ENCODE assay signal across 24 cellular contexts in genomic region chr9:91181541-91181940, GRCh38.
A peak's percentile ranks its signal among the peaks of the same experiment; 100 is the strongest.
DNase-seq lines count a peak whose midpoint lies in the region; ATAC-seq, FAIRE-seq and TF ChIP-seq lines count a peak whose summit lies in the region.
"Had no signal": no experiment of that assay in that cellular context is flagged by ENCODE, and none has a peak within 500 bp of the region (broad histone marks: within the 10 kb centered on the region; RNA-seq: fewer than 3 reads in every experiment).

No MANE protein-coding gene starts in this region.

- H3K9ac ChIP-seq in BLaER1 (no peak overlapping the region), K562 (ENCODE audit: insufficient read depth in 1 of 2, low read depth in 2 of 2, low read length in 2 of 2) (no peak overlapping the region)
- H3K9ac ChIP-seq in BLaER1 treated with 17β-estradiol and CSF1 and Interleukin-3, amounts not matched to agents 10 nM and 100 nM, result no peak overlapping the region

- TF ChIP-seq EP300 in K562 (IDR thresholded peaks at IDR 0.05; ENCODE audit: low read length) (no peak), suprapubic skin (IDR thresholded peaks at IDR 0.05) (no peak)

- POLR2A ChIA-PET in K562 (lab: Yijun Ruan, JAX), result no interaction called here

- no peaks in the 10 kb centered on the region for H3K9me1 ChIP-seq in K562 (ENCODE audit: control insufficient read depth, insufficient read depth, low read length)

- WGBS in K562 (ENCODE audit: insufficient coverage, low coverage, missing lambda C conversion rate), result 70% methylated on average over 8 of the region's 8 CpGs
- 93% methylated on average over 7 of the region's 8 CpGs for WGBS in suprapubic skin

- H4K20me1 ChIP-seq in BLaER1 (no peaks in the 10 kb centered on the region), K562 (replicated peaks; ENCODE audit: control insufficient read depth, insufficient read depth, low read length) (no peaks in the 10 kb centered on the region)
- H4K20me1 ChIP-seq in BLaER1 treated with 17β-estradiol and CSF1 and Interleukin-3, amounts not matched to agents 10 nM and 100 nM, result no peaks in the 10 kb centered on the region

- no peaks in the 10 kb centered on the region for H3K27me3 ChIP-seq in BLaER1
- H3K27me3 ChIP-seq in BLaER1 treated with 17β-estradiol and CSF1 and Interleukin-3, amounts not matched to agents 10 nM and 100 nM, result no peaks in the 10 kb centered on the region
- no peaks in the 10 kb centered on the region for H3K27me3 ChIP-seq in K562 (ENCODE audit: control insufficient read depth in 2 of 2, insufficient read depth in 2 of 2, low read length in 2 of 2)
- H3K27me3 ChIP-seq in suprapubic skin, result no peaks in the 10 kb centered on the region
- H3K27me3 ChIP-seq: SJCRH30 had no signal

- H3K9me3 ChIP-seq in BLaER1 (no peaks in the 10 kb centered on the region; the same call in 1 of the 2 replicates), K562 (replicated peaks; ENCODE audit: control insufficient read depth, insufficient read depth, low read depth, low read length) (no peaks in the 10 kb centered on the region), suprapubic skin (no peaks in the 10 kb centered on the region)
- H3K9me3 ChIP-seq in BLaER1 treated with 17β-estradiol and CSF1 and Interleukin-3, amounts not matched to agents 10 nM and 100 nM (replicated peaks in 1 of 11), result peaks cover 0 to under 1% (median 0%) of the 10 kb centered on the region in 11 experiments; a peak in 1 of 22 replicates
- H3K9me3 ChIP-seq: SJCRH30 had no signal

- no peak overlapping the region for H3K4me3 ChIP-seq in BLaER1
- no peak overlapping the region for H3K4me3 ChIP-seq in BLaER1 treated with 17β-estradiol and CSF1 and Interleukin-3, amounts not matched to agents 10 nM and 100 nM
- no peak overlapping the region for H3K4me3 ChIP-seq in K562
- no peak overlapping the region for H3K4me3 ChIP-seq in suprapubic skin
- H3K4me3 ChIP-seq: SJCRH30 had no signal

- CTCF ChIA-PET in K562 (lab: Yijun Ruan, JAX; ENCODE audit: low intra/inter-chr PET ratio), result no interaction called here

- BruUV-seq in K562 (replicated peaks; lab: Mats Ljungman, UMichigan), result no TSS peak

- peak overlapping the region; percentile 41 for H2AFZ ChIP-seq in K562 (ENCODE audit: low read depth, low read length)

- H3K36me3 ChIP-seq in BLaER1 (no peaks in the 10 kb centered on the region), K562 (ENCODE audit: control insufficient read depth, insufficient read depth, low read length) (no peaks in the 10 kb centered on the region), suprapubic skin (no peaks in the 10 kb centered on the region)
- no peaks in the 10 kb centered on the region for H3K36me3 ChIP-seq in BLaER1 treated with 17β-estradiol and CSF1 and Interleukin-3, amounts not matched to agents 10 nM and 100 nM
- H3K36me3 ChIP-seq: SJCRH30 had no signal

- FAIRE-seq in K562 (lab: Jason Lieb, UNC), result no peak
- FAIRE-seq: GM12891, H1, RCC 7860 had no signal

- TF ChIP-seq CTCF in K562 (IDR thresholded peaks at IDR 0.05 in 2 of 3, conservative IDR thresholded peaks at IDR 0.05 in 1 of 3; ENCODE audit: insufficient read depth in 2 of 3, low read depth in 1 of 3, low read length in 3 of 3), result no peak
- no peak for TF ChIP-seq CTCF in suprapubic skin (IDR thresholded peaks at IDR 0.05)

- in situ Hi-C loops in K562 (cut with MboI), result no loop called here

- 0 out of 2 replicates have a peak overlapping the region, but pooled peaks have one; percentile 65 for H3K27ac ChIP-seq in BLaER1
- H3K27ac ChIP-seq in BLaER1 treated with 17β-estradiol and CSF1 and Interleukin-3, amounts not matched to agents 10 nM and 100 nM, result peak overlapping the region in 2 of 11 experiments; percentile 44 to 52; a peak in 1 of 22 replicates
- no peak overlapping the region for H3K27ac ChIP-seq in K562 (ENCODE audit: extremely low read depth, low read depth, low read length)
- no peak overlapping the region for H3K27ac ChIP-seq in suprapubic skin
- H3K27ac ChIP-seq: SJCRH30 had no signal

- no peak for ATAC-seq in K562
- no peak for ATAC-seq in HG03469 (IDR thresholded peaks at IDR 0.05; ENCODE audit: unreplicated experiment)
- ATAC-seq: Right ventricle myocardium inferior, SK-N-SH treated with all-trans-retinoic acid at 6 μM for 48 hours had no signal

- H3K4me2 ChIP-seq in BLaER1, result peak overlapping the region; percentile 85
- H3K4me2 ChIP-seq in BLaER1 treated with 17β-estradiol and CSF1 and Interleukin-3, amounts not matched to agents 10 nM and 100 nM, result peak overlapping the region in 8 of 11 experiments; percentile 49 to 82 (median 71); a peak in 12 of 22 replicates
- no peak overlapping the region for H3K4me2 ChIP-seq in K562 (ENCODE audit: insufficient read depth, low read length)

- no peak for TF ChIP-seq POLR2A in K562 (conservative IDR thresholded peaks at IDR 0.05)
- TF ChIP-seq POLR2A in suprapubic skin (IDR thresholded peaks at IDR 0.05), result no peak

- intact Hi-C loops in K562 (cut with micrococcal nuclease), result no loop called here

- H3K79me2 ChIP-seq in K562 (ENCODE audit: control insufficient read depth, insufficient read depth, low read length), result no peaks in the 10 kb centered on the region

- DNase-seq in K562 (ENCODE audit: extremely low read depth in 1 of 4, low spot score in 3 of 4) (no peak), suprapubic skin (ENCODE audit: low spot score in 2 of 2) (peak; percentile 28 to 32), NCI-H748 (lab: John Stamatoyannopoulos, UW; ENCODE audit: unreplicated experiment) (no peak), T1000 (lab: John Stamatoyannopoulos, UW) (no peak)
- DNase-seq: CD8-positive, alpha-beta memory T cell; DMS 273 treated with DMSO at 0.1 percent for 48 hours; DMS79 treated with DMSO at 0.1 percent for 48 hours; GF-D8; Kasumi-1; MV-4-11; NCI-H1105; NCI-H1436 treated with DMSO at 0.1 percent for 48 hours; NCI-H187 treated with DMSO at 0.1 percent for 48 hours; NCI-H524; NCI-H774; SJCRH30 had no signal

- H3K4me1 ChIP-seq in BLaER1 (peaks cover 77% of the 10 kb centered on the region), K562 (replicated peaks in 1 of 2; ENCODE audit: control insufficient read depth in 2 of 2, insufficient read depth in 2 of 2, low read length in 2 of 2) (peaks cover 10 to 18% of the 10 kb centered on the region in 2 experiments; a peak in 4 of 5 replicates), suprapubic skin (peaks cover 31% of the 10 kb centered on the region)
- peaks cover 24 to 86% (median 77%) of the 10 kb centered on the region in 10 experiments for H3K4me1 ChIP-seq in BLaER1 treated with 17β-estradiol and CSF1 and Interleukin-3, amounts not matched to agents 10 nM and 100 nM
- H3K4me1 ChIP-seq: SJCRH30 had no signal

- TF ChIP-seq RAD21 in K562 (CRISPR knock-in tag; conservative IDR thresholded peaks at IDR 0.05 in 1 of 2, IDR thresholded peaks at IDR 0.05 in 1 of 2), result no peak

TF ChIP-seq in K562, 482 proteins besides CTCF, POLR2A, EP300 and RAD21 (continues in another document):
- TF ChIP-seq BRF2 (IDR thresholded peaks at IDR 0.05; ENCODE audit: borderline replicate concordance, insufficient read depth, insufficient read length) (no peak), ZNF143 (CRISPR knock-in tag; IDR thresholded peaks at IDR 0.05) (no peak), USF1 (CRISPR knock-in tag; IDR thresholded peaks at IDR 0.05) (no peak), SMARCB1 (IDR thresholded peaks at IDR 0.05; ENCODE audit: insufficient read length, low read depth) (no peak), ATF6 (CRISPR knock-in tag; IDR thresholded peaks at IDR 0.05) (no peak)

Comparison
In these comparisons a context has a peak if more than half of its experiments do, and no peak if none do; other contexts are left out.
1. DNase-seq: peak in suprapubic skin (2 of 2); none in K562 (0 of 4), NCI-H748 (single experiment) and T1000 (single experiment).